Comparison of ENCODE assay signal across 7 cellular contexts in the genomic region with DNA sequence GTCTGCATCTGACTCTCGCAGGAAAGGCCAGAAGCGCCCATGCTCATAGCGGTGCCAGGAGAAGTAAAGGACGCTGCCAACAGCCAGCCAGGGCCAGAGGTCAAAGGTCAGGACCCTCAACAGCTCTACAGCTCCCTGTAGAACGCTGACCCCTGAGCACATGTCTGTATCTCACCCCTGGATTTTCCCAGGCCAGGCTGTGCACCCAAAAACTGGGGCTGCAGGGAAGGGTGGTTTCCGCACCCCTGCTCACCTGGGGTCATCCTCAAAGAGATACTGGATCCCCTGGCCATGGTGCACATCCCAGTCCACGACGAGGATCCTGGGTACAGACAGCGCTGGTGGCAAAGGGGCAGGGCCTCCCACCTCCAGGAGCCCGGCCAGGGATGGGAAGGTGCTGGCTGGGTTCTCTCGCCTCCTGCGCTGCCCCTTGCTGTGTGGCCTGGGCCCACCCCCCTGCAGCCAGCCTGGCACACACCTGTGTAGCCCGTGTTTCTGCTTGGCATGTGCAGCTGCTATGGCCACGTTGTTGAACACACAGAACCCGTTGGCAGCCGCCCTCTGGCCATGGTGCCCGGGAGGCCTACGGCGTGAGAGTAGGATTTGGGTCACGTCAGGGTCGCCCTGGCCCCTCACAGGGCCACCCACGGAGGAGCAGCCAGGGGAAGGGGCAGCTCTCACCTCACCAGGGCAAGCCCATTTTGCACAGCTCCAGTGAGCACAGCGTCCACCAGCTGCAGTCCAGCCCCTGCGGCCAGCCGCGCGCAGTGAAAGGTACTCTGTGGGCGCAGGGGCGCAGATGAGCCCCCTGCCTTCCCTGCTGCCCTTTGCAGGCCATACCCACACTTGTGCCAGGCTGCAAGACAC. TPM values are rescaled to one million over a fixed set of nuclear protein-coding genes. Genes with fewer than 3 reads are reported as not detected.
DNase-seq lines count a peak whose midpoint lies in the region; ATAC-seq and TF ChIP-seq lines count a peak whose summit lies in the region.
"Had no signal": no experiment of that assay in that cellular context is flagged by ENCODE, and none has a peak within 500 bp of the region (broad histone marks: within the 10 kb centered on the region; RNA-seq: fewer than 3 reads in every experiment).

No MANE protein-coding gene starts in this region.

- ATAC-seq in activated CD8-positive, alpha-beta memory T cell treated with anti-CD3 and anti-CD28 coated beads, Interleukin-2, amount 10 ng/mL, durations not matched to agents 7 days and 5 days = no peak
- ATAC-seq in stimulated activated memory B cell treated with anti-CD40 and anti-IgM and Interleukin-4, amounts not matched to agents 10 μg/mL and 1 μg/mL and 100 μg/mL, for 72 hours = no peak

- no peak overlapping the region for H3K27ac ChIP-seq in caudate nucleus (ENCODE audit: low read depth, low read length)

- no peaks in the 10 kb centered on the region for H3K27me3 Mint-ChIP-seq in activated CD8-positive, alpha-beta memory T cell treated with anti-CD3 and anti-CD28 coated beads, Interleukin-2, amount 10 ng/mL, durations not matched to agents 7 days and 5 days
- H3K27me3 Mint-ChIP-seq in chondrocyte (ENCODE audit: low read depth) = no peaks in the 10 kb centered on the region
- no peaks in the 10 kb centered on the region for H3K27me3 Mint-ChIP-seq in stimulated activated memory B cell treated with anti-CD40 and anti-IgM and Interleukin-4, amounts not matched to agents 10 μg/mL and 1 μg/mL and 100 μg/mL, for 72 hours

- H3K4me3 Mint-ChIP-seq in activated CD8-positive, alpha-beta memory T cell treated with anti-CD3 and anti-CD28 coated beads, Interleukin-2, amount 10 ng/mL, durations not matched to agents 7 days and 5 days = peak overlapping the region; percentile 84
- peak overlapping the region; percentile 78 for H3K4me3 Mint-ChIP-seq in chondrocyte (ENCODE audit: unreplicated experiment)
- peak overlapping the region; percentile 83 for H3K4me3 Mint-ChIP-seq in stimulated activated memory B cell treated with anti-CD40 and anti-IgM and Interleukin-4, amounts not matched to agents 10 μg/mL and 1 μg/mL and 100 μg/mL, for 72 hours

- H3K4me1 Mint-ChIP-seq in activated CD8-positive, alpha-beta memory T cell treated with anti-CD3 and anti-CD28 coated beads, Interleukin-2, amount 10 ng/mL, durations not matched to agents 7 days and 5 days = peaks cover 30% of the 10 kb centered on the region
- peaks cover 16% of the 10 kb centered on the region for H3K4me1 Mint-ChIP-seq in chondrocyte (ENCODE audit: low read depth)
- peaks cover 38% of the 10 kb centered on the region for H3K4me1 Mint-ChIP-seq in stimulated activated memory B cell treated with anti-CD40 and anti-IgM and Interleukin-4, amounts not matched to agents 10 μg/mL and 1 μg/mL and 100 μg/mL, for 72 hours

- H3K27ac Mint-ChIP-seq in activated CD8-positive, alpha-beta memory T cell treated with anti-CD3 and anti-CD28 coated beads, Interleukin-2, amount 10 ng/mL, durations not matched to agents 7 days and 5 days = peak overlapping the region; percentile 85
- H3K27ac Mint-ChIP-seq in chondrocyte (ENCODE audit: unreplicated experiment) = peak overlapping the region; percentile 17
- peak overlapping the region; percentile 51 for H3K27ac Mint-ChIP-seq in stimulated activated memory B cell treated with anti-CD40 and anti-IgM and Interleukin-4, amounts not matched to agents 10 μg/mL and 1 μg/mL and 100 μg/mL, for 72 hours

- H3K9me3 Mint-ChIP-seq in activated CD8-positive, alpha-beta memory T cell treated with anti-CD3 and anti-CD28 coated beads, Interleukin-2, amount 10 ng/mL, durations not matched to agents 7 days and 5 days (ENCODE audit: low read depth) = no peaks in the 10 kb centered on the region
- no peaks in the 10 kb centered on the region for H3K9me3 Mint-ChIP-seq in chondrocyte (ENCODE audit: low read depth)
- no peaks in the 10 kb centered on the region for H3K9me3 Mint-ChIP-seq in stimulated activated memory B cell treated with anti-CD40 and anti-IgM and Interleukin-4, amounts not matched to agents 10 μg/mL and 1 μg/mL and 100 μg/mL, for 72 hours

- CTCF ChIA-PET in activated CD8-positive, alpha-beta memory T cell treated with anti-CD3 and anti-CD28 coated beads, Interleukin-2, amount 10 ng/mL, durations not matched to agents 7 days and 5 days (lab: Charles Lee) = interaction anchor here (1.6 to 3.3 kb wide), 7 partner anchors 11 to 371 kb away, joined by 5 to 20 read pairs (median 13); partner anchors contain the start of genes DENND6B and SCO2

- DNase-seq in activated CD8-positive, alpha-beta memory T cell treated with anti-CD3 and anti-CD28 coated beads, Interleukin-2, amount 10 ng/mL, durations not matched to agents 7 days and 5 days = no peak
- no peak for DNase-seq in activated CD8-positive, alpha-beta memory T cell treated with anti-CD3 and anti-CD28 coated beads for 24 hours
- DNase-seq in chondrocyte (ENCODE audit: low spot score) (no peak), caudate nucleus (lab: John Stamatoyannopoulos, UW) (no peak), NCI-H146 treated with DMSO at 0.1 percent for 48 hours (lab: John Stamatoyannopoulos, UW; ENCODE audit: unreplicated experiment) (no peak)
- DNase-seq: NCI-H1930 had no signal

- no peak for TF ChIP-seq CTCF in chondrocyte (IDR thresholded peaks at IDR 0.05)

- H3K36me3 Mint-ChIP-seq in activated CD8-positive, alpha-beta memory T cell treated with anti-CD3 and anti-CD28 coated beads, Interleukin-2, amount 10 ng/mL, durations not matched to agents 7 days and 5 days = peaks cover 10% of the 10 kb centered on the region
- peaks cover 5% of the 10 kb centered on the region for H3K36me3 Mint-ChIP-seq in chondrocyte (ENCODE audit: low read depth)
- peaks cover 15% of the 10 kb centered on the region for H3K36me3 Mint-ChIP-seq in stimulated activated memory B cell treated with anti-CD40 and anti-IgM and Interleukin-4, amounts not matched to agents 10 μg/mL and 1 μg/mL and 100 μg/mL, for 72 hours

RNA-seq across cellular contexts. Expression of gene HDAC10, which starts 1.4 kb away (rescaled TPM):
- total RNA-seq in activated CD8-positive, alpha-beta memory T cell treated with anti-CD3 and anti-CD28 coated beads, Interleukin-2, amount 10 ng/mL, durations not matched to agents 7 days and 5 days = 10 to 100 TPM; 75.2 to 96.3 TPM
- total RNA-seq in chondrocyte = 29.1 to 36.8 TPM (median 35.3 TPM) in 3 replicates

RNA-seq across cellular contexts. Expression of gene TUBGCP6, which starts 4.8 kb away (rescaled TPM):
- 10 to 100 TPM; 60.9 to 72.0 TPM for total RNA-seq in activated CD8-positive, alpha-beta memory T cell treated with anti-CD3 and anti-CD28 coated beads, Interleukin-2, amount 10 ng/mL, durations not matched to agents 7 days and 5 days
- 31.2 to 46.3 TPM (median 32.2 TPM) in 3 replicates for total RNA-seq in chondrocyte

RNA-seq across cellular contexts. Expression of gene MAPK12, which starts 11.9 kb away (rescaled TPM):
- total RNA-seq in activated CD8-positive, alpha-beta memory T cell treated with anti-CD3 and anti-CD28 coated beads, Interleukin-2, amount 10 ng/mL, durations not matched to agents 7 days and 5 days = 10 to 100 TPM; 13.9 to 15.8 TPM
- 34.6 to 46.6 TPM (median 44.7 TPM) in 3 replicates for total RNA-seq in chondrocyte

RNA-seq across cellular contexts. Expression of gene MAPK11, which starts 20.6 kb away (rescaled TPM):
- 10 to 100 TPM; 16.5 to 18.5 TPM for total RNA-seq in activated CD8-positive, alpha-beta memory T cell treated with anti-CD3 and anti-CD28 coated beads, Interleukin-2, amount 10 ng/mL, durations not matched to agents 7 days and 5 days
- 9.3 to 19.9 TPM (median 17.7 TPM) in 3 replicates for total RNA-seq in chondrocyte

RNA-seq across cellular contexts. Expression of gene SELENOO, which starts 48.8 kb away (rescaled TPM):
- total RNA-seq in activated CD8-positive, alpha-beta memory T cell treated with anti-CD3 and anti-CD28 coated beads, Interleukin-2, amount 10 ng/mL, durations not matched to agents 7 days and 5 days = 10 to 100 TPM; 30.0 to 35.6 TPM
- 14.8 to 22.8 TPM (median 17.1 TPM) in 3 replicates for total RNA-seq in chondrocyte

Comparison
In these comparisons a context has a peak if more than half of its experiments do, and no peak if none do; other contexts are left out.
1. H3K27ac Mint-ChIP-seq: peak in every context shown above with its lines; median percentile 85 in activated CD8-positive, alpha-beta memory T cell treated with anti-CD3 and anti-CD28 coated beads, Interleukin-2, amount 10 ng/mL, durations not matched to agents 7 days and 5 days; 51 in stimulated activated memory B cell treated with anti-CD40 and anti-IgM and Interleukin-4, amounts not matched to agents 10 μg/mL and 1 μg/mL and 100 μg/mL, for 72 hours; 17 in chondrocyte.